Comparison of ENCODE assay signal across 24 cellular contexts in genomic region chr16:89044394-89045180, GRCh38. TPM values are rescaled to one million over a fixed set of nuclear protein-coding genes. Genes with fewer than 3 reads are reported as not detected.
DNase-seq lines count a peak whose midpoint lies in the region; ATAC-seq and TF ChIP-seq lines count a peak whose summit lies in the region.
"Had no signal": no experiment of that assay in that cellular context is flagged by ENCODE, and none has a peak within 500 bp of the region (broad histone marks: within the 10 kb centered on the region; RNA-seq: fewer than 3 reads in every experiment).

No MANE protein-coding gene starts in this region.

- no peak overlapping the region for H3K27ac ChIP-seq in heart left ventricle
- H3K27ac ChIP-seq in heart right ventricle = no peak overlapping the region
- no peak overlapping the region for H3K27ac ChIP-seq in SK-N-SH (ENCODE audit: low read depth in 2 of 2, low read length in 1 of 2)
- H3K27ac ChIP-seq in right lobe of liver = no peak overlapping the region
- no peak overlapping the region for H3K27ac ChIP-seq in aorta (ENCODE audit: low read depth in 1 of 2, low read length in 2 of 2)
- no peak overlapping the region for H3K27ac ChIP-seq in CD4-positive, alpha-beta memory T cell (ENCODE audit: low read depth, low read length)
- H3K27ac ChIP-seq: coronary artery, esophagus muscularis mucosa, testis, uterus had no signal

- H3F3A ChIP-seq in SK-N-SH (replicated peaks; ENCODE audit: insufficient read depth) = no peaks in the 10 kb centered on the region

- no peaks in the 10 kb centered on the region for H3K36me3 Mint-ChIP-seq in CD4-positive, alpha-beta memory T cell
- no peaks in the 10 kb centered on the region for H3K36me3 Mint-ChIP-seq in mesothelial cell of epicardium
- H3K36me3 Mint-ChIP-seq: activated CD8-positive, alpha-beta memory T cell treated with anti-CD3 and anti-CD28 coated beads, Interleukin-2, amount 10 ng/mL, durations not matched to agents 7 days and 5 days had no signal

- no peak for TF ChIP-seq EP300 in SK-N-SH (IDR thresholded peaks at IDR 0.05; ENCODE audit: borderline replicate concordance in 1 of 2, low read depth in 1 of 2, low read length in 1 of 2)

- no peak overlapping the region for H3K9ac ChIP-seq in SK-N-SH

- POLR2A ChIA-PET in SK-N-SH (lab: Yijun Ruan, JAX) = interaction anchor here (0.8 to 1.5 kb wide), 2 partner anchors 10 to 49 kb away, joined by 3 to 4 read pairs; partner anchors contain the start of gene ACSF3
- POLR2A ChIA-PET in CD4-positive, alpha-beta memory T cell (lab: Charles Lee; ENCODE audit: partially characterized antibody) = no interaction called here

- DNase-seq in heart left ventricle (peak in 3 of 5 donors; percentile 19 to 27 (median 19)), heart right ventricle (no peak), SK-N-SH (peak; percentile 85), right lobe of liver (peak in 2 of 3 donors; percentile 7 to 43), aorta (peak; percentile 20 to 55), HT-29 (ENCODE audit: low spot score) (no peak), mesothelial cell of epicardium (ENCODE audit: low spot score in 2 of 2, unreplicated experiment in 2 of 2) (no peak)
- DNase-seq in CD4-positive, alpha-beta memory T cell = no peak
- DNase-seq: activated CD4-positive, alpha-beta T cell treated with anti-CD3 and anti-CD28 coated beads, Interleukin-2, amount 50 U/mL, for 1 hour; activated CD8-positive, alpha-beta memory T cell treated with anti-CD3 and anti-CD28 coated beads, Interleukin-2, amount 10 ng/mL, durations not matched to agents 7 days and 5 days; activated naive CD4-positive, alpha-beta T cell treated with anti-CD3 and anti-CD28 coated beads for 36 hours; activated T-cell treated with anti-CD3 and anti-CD28 coated beads, Interleukin-2, amount 50 U/mL, for 72 hours; NCI-H1417; RPMI8226; stimulated activated CD4-positive, alpha-beta T cell treated with anti-CD3 and anti-CD28 coated beads, Interleukin-12 subunit alpha, Interleukin-12 subunit beta, amount 100 ng/mL, for 4 hours; stimulated activated CD4-positive, alpha-beta T cell treated with anti-CD3 and anti-CD28 coated beads, Interleukin-4, amount 100 ng/mL, for 4 hours; stimulated activated naive CD4-positive, alpha-beta T cell; SW 1271; T1000; testis; uterus had no signal

- CTCF ChIA-PET in SK-N-SH (lab: Yijun Ruan, JAX) = interaction anchor here (1.0 to 1.9 kb wide), 2 partner anchors 41 to 122 kb away, joined by 3 to 7 read pairs; no protein-coding TSS in a partner anchor
- CTCF ChIA-PET in CD4-positive, alpha-beta memory T cell (lab: Charles Lee; ENCODE audit: partially characterized antibody) = no interaction called here

- no peak overlapping the region for H3K4me3 Mint-ChIP-seq in CD4-positive, alpha-beta memory T cell
- H3K4me3 Mint-ChIP-seq in mesothelial cell of epicardium = no peak overlapping the region
- H3K4me3 Mint-ChIP-seq: activated CD8-positive, alpha-beta memory T cell treated with anti-CD3 and anti-CD28 coated beads, Interleukin-2, amount 10 ng/mL, durations not matched to agents 7 days and 5 days; activated naive CD4-positive, alpha-beta T cell treated with anti-CD3 and anti-CD28 coated beads for 36 hours; activated T-cell treated with anti-CD3 and anti-CD28 coated beads, Interleukin-2, amount 50 U/mL, for 72 hours had no signal

- H3K4me3 ChIP-seq in heart left ventricle = no peak overlapping the region
- no peak overlapping the region for H3K4me3 ChIP-seq in heart right ventricle
- no peak overlapping the region for H3K4me3 ChIP-seq in SK-N-SH (ENCODE audit: low read depth in 2 of 2, low read length in 1 of 2)
- no peak overlapping the region for H3K4me3 ChIP-seq in right lobe of liver
- no peak overlapping the region for H3K4me3 ChIP-seq in aorta (ENCODE audit: low read length in 2 of 2)
- no peak overlapping the region for H3K4me3 ChIP-seq in CD4-positive, alpha-beta memory T cell (ENCODE audit: low read length in 2 of 2)
- H3K4me3 ChIP-seq: coronary artery, esophagus muscularis mucosa, lung, testis, uterus had no signal

- no peaks in the 10 kb centered on the region for H3K79me2 ChIP-seq in SK-N-SH (ENCODE audit: insufficient read depth)

- H3K9me3 ChIP-seq in heart left ventricle (no peaks in the 10 kb centered on the region), heart right ventricle (no peaks in the 10 kb centered on the region), SK-N-SH (no peaks in the 10 kb centered on the region), right lobe of liver (no peaks in the 10 kb centered on the region), aorta (ENCODE audit: control insufficient read depth, low read length) (no peaks in the 10 kb centered on the region)
- H3K9me3 ChIP-seq in CD4-positive, alpha-beta memory T cell (ENCODE audit: control insufficient read depth in 1 of 2, low read length in 2 of 2) = no peaks in the 10 kb centered on the region
- H3K9me3 ChIP-seq: esophagus muscularis mucosa, testis, uterus had no signal

- ATAC-seq in heart left ventricle (no peak), heart right ventricle (no peak), right lobe of liver (no peak), aorta (ENCODE audit: low FRiP score) (no peak)
- ATAC-seq: activated CD8-positive, alpha-beta memory T cell treated with anti-CD3 and anti-CD28 coated beads, Interleukin-2, amount 10 ng/mL, durations not matched to agents 7 days and 5 days; activated T-cell treated with anti-CD3 and anti-CD28 coated beads, Interleukin-2, amount 50 U/mL, for 72 hours had no signal

- intact Hi-C loops in heart left ventricle (cut with DNase I) = loop anchor here in 1 of 10 donors (10.0 kb wide), 1 partner anchor 60 kb away; no protein-coding TSS in a partner anchor
- intact Hi-C loops in heart right ventricle (cut with DNase I) = no loop called here
- intact Hi-C loops in right lobe of liver (cut with DNase I) = no loop called here
- intact Hi-C loops in aorta (cut with DNase I) = no loop called here
- intact Hi-C loops in CD4-positive, alpha-beta memory T cell (cut with micrococcal nuclease) = no loop called here

- H3K27me3 Mint-ChIP-seq in CD4-positive, alpha-beta memory T cell = no peaks in the 10 kb centered on the region
- H3K27me3 Mint-ChIP-seq in mesothelial cell of epicardium (ENCODE audit: low read depth) = peaks cover 19% of the 10 kb centered on the region
- H3K27me3 Mint-ChIP-seq: activated CD8-positive, alpha-beta memory T cell treated with anti-CD3 and anti-CD28 coated beads, Interleukin-2, amount 10 ng/mL, durations not matched to agents 7 days and 5 days had no signal

- no peak overlapping the region for H2AFZ ChIP-seq in SK-N-SH (ENCODE audit: low read depth)

- no peaks in the 10 kb centered on the region for H3K36me3 ChIP-seq in heart left ventricle
- no peaks in the 10 kb centered on the region for H3K36me3 ChIP-seq in heart right ventricle
- no peaks in the 10 kb centered on the region for H3K36me3 ChIP-seq in SK-N-SH (replicated peaks in 1 of 2; ENCODE audit: control insufficient read depth in 1 of 2, insufficient read depth in 2 of 2, low read length in 1 of 2)
- no peaks in the 10 kb centered on the region for H3K36me3 ChIP-seq in right lobe of liver
- H3K36me3 ChIP-seq in aorta (ENCODE audit: control insufficient read depth in 1 of 2, insufficient read depth in 2 of 2, low read length in 1 of 2) = no peaks in the 10 kb centered on the region
- no peaks in the 10 kb centered on the region for H3K36me3 ChIP-seq in CD4-positive, alpha-beta memory T cell (ENCODE audit: insufficient read depth, low read length)
- H3K36me3 ChIP-seq: esophagus muscularis mucosa, uterus had no signal

- TF ChIP-seq RAD21 in SK-N-SH (IDR thresholded peaks at IDR 0.05; ENCODE audit: low read length) = 0 out of 2 replicates have a peak, but pooled peaks have one; percentile 2

- H3K4me2 ChIP-seq in SK-N-SH = no peak overlapping the region

- TF ChIP-seq POLR2A in heart left ventricle (IDR thresholded peaks at IDR 0.05) (no peak), right lobe of liver (IDR thresholded peaks at IDR 0.05) (no peak)

- H3K4me1 Mint-ChIP-seq in CD4-positive, alpha-beta memory T cell = peaks cover 0 to 2% (median under 1%) of the 10 kb centered on the region in 4 donors
- H3K4me1 Mint-ChIP-seq in mesothelial cell of epicardium = no peaks in the 10 kb centered on the region

- no peaks in the 10 kb centered on the region for H3K9me2 ChIP-seq in SK-N-SH

- TF ChIP-seq CTCF in heart left ventricle (IDR thresholded peaks at IDR 0.05) (no peak), heart right ventricle (IDR thresholded peaks at IDR 0.05) (no peak), SK-N-SH (IDR thresholded peaks at IDR 0.05) (no peak), right lobe of liver (IDR thresholded peaks at IDR 0.05) (no peak), mesothelial cell of epicardium (IDR thresholded peaks at IDR 0.05; ENCODE audit: unreplicated experiment) (no peak)

- peak overlapping the region in 1 of 7 donors; percentile 31 for H3K27ac Mint-ChIP-seq in CD4-positive, alpha-beta memory T cell
- no peak overlapping the region for H3K27ac Mint-ChIP-seq in mesothelial cell of epicardium
- H3K27ac Mint-ChIP-seq: activated CD8-positive, alpha-beta memory T cell treated with anti-CD3 and anti-CD28 coated beads, Interleukin-2, amount 10 ng/mL, durations not matched to agents 7 days and 5 days; activated naive CD4-positive, alpha-beta T cell treated with anti-CD3 and anti-CD28 coated beads for 36 hours; activated T-cell treated with anti-CD3 and anti-CD28 coated beads, Interleukin-2, amount 50 U/mL, for 72 hours had no signal

- H3K27me3 ChIP-seq in heart left ventricle (peaks cover 9 to 87% (median 22%) of the 10 kb centered on the region in 9 donors), heart right ventricle (peaks cover 4 to 95% (median 76%) of the 10 kb centered on the region in 7 donors), SK-N-SH (ENCODE audit: insufficient read depth) (peaks cover 5% of the 10 kb centered on the region; the same call in 1 of the 2 replicates), right lobe of liver (no peaks in the 10 kb centered on the region), aorta (ENCODE audit: control insufficient read depth in 1 of 2, insufficient read depth in 2 of 2, low read length in 1 of 2) (no peaks in the 10 kb centered on the region)
- H3K27me3 ChIP-seq in CD4-positive, alpha-beta memory T cell (ENCODE audit: insufficient read depth, low read length) = no peaks in the 10 kb centered on the region
- H3K27me3 ChIP-seq: testis, uterus had no signal

- H4K20me1 ChIP-seq in SK-N-SH (ENCODE audit: insufficient read depth) = no peaks in the 10 kb centered on the region

- 44 to 63% (median 55%) methylated on average over 28 to 31 of the region's 31 CpGs for WGBS in heart left ventricle, 4 donors
- WGBS in heart right ventricle, 2 donors = 52 to 63% methylated on average over 31 of the region's 31 CpGs
- 31% methylated on average over 17 of the region's 31 CpGs for WGBS in SK-N-SH (ENCODE audit: low lambda C conversion rate)
- WGBS in right lobe of liver (ENCODE audit: insufficient coverage, low coverage, low lambda C conversion rate, missing lambda C conversion rate) = 35% methylated on average over 6 of the region's 31 CpGs
- 38 to 40% methylated on average over 31 of the region's 31 CpGs for WGBS in aorta, 2 donors

- H3K4me1 ChIP-seq in heart left ventricle (no peaks in the 10 kb centered on the region), heart right ventricle (no peaks in the 10 kb centered on the region), SK-N-SH (ENCODE audit: control insufficient read depth in 1 of 2, insufficient read depth in 2 of 2, low read depth in 1 of 2, low read length in 1 of 2) (peaks cover 0 to 15% of the 10 kb centered on the region in 2 experiments; a peak in 1 of 4 replicates), right lobe of liver (no peaks in the 10 kb centered on the region), aorta (ENCODE audit: control insufficient read depth in 1 of 2, insufficient read depth in 2 of 2, low read length in 2 of 2) (no peaks in the 10 kb centered on the region)
- no peaks in the 10 kb centered on the region for H3K4me1 ChIP-seq in CD4-positive, alpha-beta memory T cell (ENCODE audit: insufficient read depth, low read length)
- H3K4me1 ChIP-seq: esophagus muscularis mucosa, testis, uterus had no signal

- H3K9me3 Mint-ChIP-seq in CD4-positive, alpha-beta memory T cell = peaks cover 0 to 3% (median 0%) of the 10 kb centered on the region in 8 donors
- peaks cover 5% of the 10 kb centered on the region for H3K9me3 Mint-ChIP-seq in mesothelial cell of epicardium
- H3K9me3 Mint-ChIP-seq: activated naive CD4-positive, alpha-beta T cell treated with anti-CD3 and anti-CD28 coated beads for 36 hours had no signal

RNA-seq across cellular contexts. Expression of gene ACSF3, which starts 49.1 kb away (rescaled TPM):
- 10 to 100 TPM; 10.3 to 26.3 (median 19.3) TPM for total RNA-seq in heart left ventricle
- 10 to 100 TPM; 12.2 to 22.9 TPM for polyA plus RNA-seq in heart left ventricle
- total RNA-seq in heart right ventricle = 10 to 100 TPM; 11.0 to 22.5 (median 17.8) TPM
- polyA plus RNA-seq in heart right ventricle = 10 to 100 TPM; 14.7 to 36.9 TPM
- polyA plus RNA-seq in SK-N-SH (2012; rRNA removed) = 14.9 and 18.8 TPM in 2 replicates
- 9.1 and 11.1 TPM in 2 replicates for polyA plus RNA-seq in SK-N-SH (2012; cell fraction: cytosol; rRNA removed)
- polyA plus RNA-seq in SK-N-SH (2012; cell fraction: nucleus; rRNA removed) = 25.9 and 33.9 TPM in 2 replicates
- total RNA-seq in right lobe of liver = 10 to 100 TPM; 20.2 to 33.6 (median 29.4) TPM
- 10 to 100 TPM; 19.3 to 33.2 TPM for total RNA-seq in aorta
- polyA plus RNA-seq in aorta = 10 to 100 TPM; 20.0 to 48.4 TPM
- 10 to 100 TPM; 65.3 to 71.2 TPM for total RNA-seq in CD4-positive, alpha-beta memory T cell
- polyA plus RNA-seq in CD4-positive, alpha-beta memory T cell = 10 to 100 TPM; 30.4 to 34.6 TPM
- total RNA-seq in HT-29 (2014; rRNA removed; shearing (Covaris generic)) = 41.3 and 43.5 TPM in 2 replicates
- 35.7 to 41.5 TPM (median 37.7 TPM) in 3 replicates for total RNA-seq in mesothelial cell of epicardium

Comparison
In these comparisons a context has a peak if more than half of its experiments do, and no peak if none do; other contexts are left out.
1. DNase-seq: peak in heart left ventricle (3 of 5), SK-N-SH (single experiment), right lobe of liver (2 of 3) and aorta (2 of 2); none in heart right ventricle (0 of 2), CD4-positive, alpha-beta memory T cell (0 of 5), HT-29 (single experiment) and mesothelial cell of epicardium (0 of 2).